In genomic region chr20:46689754-46690085, GRCh38 we compare ENCODE assay signal across 1 cellular context.
TF ChIP-seq lines count a peak whose summit lies in the region.

No MANE protein-coding gene starts in this region.

TF ChIP-seq in HepG2, 621 proteins besides CTCF, POLR2A, EP300 and RAD21 (continues in another document):
- TF ChIP-seq TFDP1 (CRISPR knock-in tag; IDR thresholded peaks at IDR 0.05; ENCODE audit: borderline replicate concordance) = no peak
- TF ChIP-seq SNAPC2 (CRISPR knock-in tag; IDR thresholded peaks at IDR 0.05) = 0 out of 2 replicates have a peak, but pooled peaks have one; percentile 7
- TF ChIP-seq ZHX1 (CRISPR knock-in tag; IDR thresholded peaks at IDR 0.05; ENCODE audit: low read depth) = no peak
- peak; percentile 39; the same call in 1 of the 2 replicates for TF ChIP-seq ZNF747 (CRISPR knock-in tag; IDR thresholded peaks at IDR 0.05; ENCODE audit: borderline replicate concordance)
- no peak for TF ChIP-seq ZNF598 (CRISPR knock-in tag; IDR thresholded peaks at IDR 0.05; ENCODE audit: borderline replicate concordance)
- TF ChIP-seq HIC2 (CRISPR knock-in tag; IDR thresholded peaks at IDR 0.05; ENCODE audit: low read depth) = no peak
- TF ChIP-seq MTF1 (CRISPR knock-in tag; IDR thresholded peaks at IDR 0.05) = no peak
- TF ChIP-seq HOXA3 (CRISPR knock-in tag; IDR thresholded peaks at IDR 0.05) = no peak
- TF ChIP-seq TIGD3 (CRISPR knock-in tag; IDR thresholded peaks at IDR 0.05; ENCODE audit: borderline replicate concordance) = no peak
- TF ChIP-seq SP5 (CRISPR knock-in tag; IDR thresholded peaks at IDR 0.05; ENCODE audit: borderline replicate concordance, low read depth) = no peak
- TF ChIP-seq DRAP1 (CRISPR knock-in tag; IDR thresholded peaks at IDR 0.05) = 0 out of 2 replicates have a peak, but pooled peaks have one; percentile 2
- 0 out of 2 replicates have a peak, but pooled peaks have one; percentile 3 for TF ChIP-seq ZNF383 (CRISPR knock-in tag; IDR thresholded peaks at IDR 0.05; ENCODE audit: borderline replicate concordance)
- TF ChIP-seq ZNF687 (CRISPR knock-in tag; IDR thresholded peaks at IDR 0.05) = no peak
- no peak for TF ChIP-seq MXD4 (CRISPR knock-in tag; IDR thresholded peaks at IDR 0.05)
- no peak for TF ChIP-seq BHLHE40 (IDR thresholded peaks at IDR 0.05; ENCODE audit: low read length)
- TF ChIP-seq GABPA (IDR thresholded peaks at IDR 0.05; ENCODE audit: low read depth, low read length) = no peak
- TF ChIP-seq GABPA (CRISPR knock-in tag; IDR thresholded peaks at IDR 0.05; ENCODE audit: low read depth) = peak; percentile 23; the same call in 1 of the 2 replicates
- TF ChIP-seq CHCHD3 (CRISPR knock-in tag; IDR thresholded peaks at IDR 0.05) = no peak
- TF ChIP-seq AGO2 (optimal IDR thresholded peaks at IDR 0.05; ENCODE audit: low read depth, low read length) = no peak
- TF ChIP-seq TRAFD1 (CRISPR knock-in tag; IDR thresholded peaks at IDR 0.05; ENCODE audit: borderline replicate concordance) = no peak
- peak; percentile 2; the same call in 1 of the 2 replicates for TF ChIP-seq YEATS2 (CRISPR knock-in tag; IDR thresholded peaks at IDR 0.05; ENCODE audit: borderline replicate concordance)
- TF ChIP-seq TBL1XR1 (IDR thresholded peaks at IDR 0.05; ENCODE audit: borderline replicate concordance, low read length, partially characterized antibody) = no peak
- no peak for TF ChIP-seq HNRNPLL (IDR thresholded peaks at IDR 0.05; ENCODE audit: low read depth, low read length, poor library complexity, severe bottlenecking)
- no peak for TF ChIP-seq ZNF772 (CRISPR knock-in tag; IDR thresholded peaks at IDR 0.05)
- no peak for TF ChIP-seq BRD4 (CRISPR knock-in tag; IDR thresholded peaks at IDR 0.05)
- TF ChIP-seq HNF1B (CRISPR knock-in tag; IDR thresholded peaks at IDR 0.05) = no peak
- TF ChIP-seq TGIF2 (CRISPR knock-in tag; IDR thresholded peaks at IDR 0.05) = no peak
- no peak for TF ChIP-seq GMEB2 (CRISPR knock-in tag; IDR thresholded peaks at IDR 0.05; ENCODE audit: low read depth)
- TF ChIP-seq STAG1 (CRISPR knock-in tag; IDR thresholded peaks at IDR 0.05) = no peak
- no peak for TF ChIP-seq HDAC1 (CRISPR knock-in tag; IDR thresholded peaks at IDR 0.05)
- no peak for TF ChIP-seq DPF2 (CRISPR knock-in tag; IDR thresholded peaks at IDR 0.05; ENCODE audit: borderline replicate concordance, low read depth)
- no peak for TF ChIP-seq ZNF841 (CRISPR knock-in tag; IDR thresholded peaks at IDR 0.05; ENCODE audit: borderline replicate concordance)
- TF ChIP-seq ZNF362 (CRISPR knock-in tag; IDR thresholded peaks at IDR 0.05; ENCODE audit: borderline replicate concordance) = no peak
- TF ChIP-seq MYPOP (CRISPR knock-in tag; IDR thresholded peaks at IDR 0.05) = no peak
- TF ChIP-seq SNAI1 (CRISPR knock-in tag; IDR thresholded peaks at IDR 0.05; ENCODE audit: borderline replicate concordance) = peak; percentile 16; the same call in 1 of the 2 replicates
- no peak for TF ChIP-seq ZNF414 (CRISPR knock-in tag; IDR thresholded peaks at IDR 0.05)
- TF ChIP-seq ZNF83 (CRISPR knock-in tag; IDR thresholded peaks at IDR 0.05; ENCODE audit: borderline replicate concordance) = no peak
- no peak for TF ChIP-seq ZNF382 (CRISPR knock-in tag; IDR thresholded peaks at IDR 0.05; ENCODE audit: borderline replicate concordance)
- TF ChIP-seq KLF12 (CRISPR knock-in tag; IDR thresholded peaks at IDR 0.05; ENCODE audit: borderline replicate concordance) = no peak
- TF ChIP-seq SALL2 (CRISPR knock-in tag; IDR thresholded peaks at IDR 0.05) = no peak
- no peak for TF ChIP-seq ZNF562 (CRISPR knock-in tag; IDR thresholded peaks at IDR 0.05; ENCODE audit: borderline replicate concordance)
